12 cellular contexts compared by ENCODE assay signal in the genomic region with DNA sequence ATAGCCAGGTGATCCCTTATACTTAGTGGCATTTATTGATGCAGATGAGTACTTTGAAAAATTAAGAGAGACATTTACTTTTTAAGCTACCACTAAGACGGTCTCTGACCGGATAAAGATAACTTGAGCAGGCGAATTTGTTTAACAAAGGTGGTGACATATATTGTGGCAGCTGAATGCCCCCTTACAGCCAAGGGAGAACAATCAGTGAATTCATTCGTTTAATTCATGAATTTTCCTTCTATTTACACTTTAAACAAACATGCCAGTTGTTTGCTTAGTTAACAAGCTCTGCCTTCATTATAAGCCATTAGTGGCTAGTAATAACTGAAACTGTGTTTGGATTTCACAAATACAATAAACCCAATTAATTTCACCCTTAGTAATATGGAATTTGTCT.
DNase-seq lines count a peak whose midpoint lies in the region; ATAC-seq and TF ChIP-seq lines count a peak whose summit lies in the region.
"Had no signal": no experiment of that assay in that cellular context is flagged by ENCODE, and none has a peak within 500 bp of the region (broad histone marks: within the 10 kb centered on the region; RNA-seq: fewer than 3 reads in every experiment).

No MANE protein-coding gene starts in this region.

- peak overlapping the region; percentile 94 for H3K27ac ChIP-seq in angular gyrus (ENCODE audit: low read depth, low read length)
- peak overlapping the region; percentile 60 to 84 for H3K27ac ChIP-seq in thoracic aorta
- peak overlapping the region in 2 of 4 donors; percentile 14 to 17 for H3K27ac ChIP-seq in upper lobe of left lung

- peak; percentile 60 for ATAC-seq in left colon
- no peak for ATAC-seq in thoracic aorta (ENCODE audit: insufficient number of reproducible peaks, low FRiP score, low read depth)
- ATAC-seq in upper lobe of left lung (ENCODE audit: low FRiP score in 2 of 2) = no peak
- ATAC-seq: naive thymus-derived CD4-positive, alpha-beta T cell had no signal

- no peak for TF ChIP-seq POLR2A in upper lobe of left lung (IDR thresholded peaks at IDR 0.05)

- intact Hi-C loops in left colon (cut with DNase I, micrococcal nuclease) = no loop called here

- no peak for TF ChIP-seq EP300 in upper lobe of left lung (IDR thresholded peaks at IDR 0.05)

- TF ChIP-seq CTCF in thoracic aorta (IDR thresholded peaks at IDR 0.05) = no peak
- TF ChIP-seq CTCF in upper lobe of left lung (IDR thresholded peaks at IDR 0.05) = no peak

- H3K4me3 ChIP-seq in thoracic aorta (no peak overlapping the region), upper lobe of left lung (no peak overlapping the region)

- no peaks in the 10 kb centered on the region for H3K27me3 ChIP-seq in thoracic aorta (replicated peaks; ENCODE audit: insufficient read depth)
- H3K27me3 ChIP-seq in upper lobe of left lung = no peaks in the 10 kb centered on the region

- H3K4me1 ChIP-seq in thoracic aorta (ENCODE audit: control insufficient read depth in 1 of 2, low read depth in 2 of 2) (peaks cover 11 to 73% of the 10 kb centered on the region in 2 donors), upper lobe of left lung (peaks cover 0 to 14% (median 8%) of the 10 kb centered on the region in 4 donors)

- H3K9me3 ChIP-seq in thoracic aorta = no peaks in the 10 kb centered on the region
- H3K9me3 ChIP-seq in upper lobe of left lung = no peaks in the 10 kb centered on the region

- H3K36me3 ChIP-seq in thoracic aorta (no peaks in the 10 kb centered on the region), upper lobe of left lung (no peaks in the 10 kb centered on the region)

- DNase-seq in NCI-H1436 (lab: John Stamatoyannopoulos, UW) = peak; percentile 43
- DNase-seq in NCI-H1436 treated with DMSO at 0.1 percent for 48 hours (lab: John Stamatoyannopoulos, UW) = no peak
- no peak for DNase-seq in left colon
- DNase-seq in thoracic aorta (ENCODE audit: low spot score) = no peak
- DNase-seq in SHP77 treated with DMSO at 0.1 percent for 48 hours (lab: John Stamatoyannopoulos, UW) = no peak
- DNase-seq in dedifferentiated amniotic fluid mesenchymal stem cell (ENCODE audit: extremely low spot score) = no peak
- no peak for DNase-seq in upper lobe of left lung
- DNase-seq: activated naive CD8-positive, alpha-beta T cell treated with anti-CD3 and anti-CD28 coated beads for 36 hours; effector memory CD4-positive, alpha-beta T cell; naive thymus-derived CD4-positive, alpha-beta T cell; NCI-H1092 had no signal

- WGBS in upper lobe of left lung, 2 donors = 74 to 84% methylated on average over 4 of the region's 4 CpGs
